In genomic region chr22:29603358-29604191, GRCh38 we compare ENCODE assay signal across 8 cellular contexts. TPM values are rescaled to one million over a fixed set of nuclear protein-coding genes. Genes with fewer than 3 reads are reported as not detected.
DNase-seq lines count a peak whose midpoint lies in the region; ATAC-seq and TF ChIP-seq lines count a peak whose summit lies in the region.

TSS of gene NF2 (plus strand) at chr22:29603633. CDS start at chr22:29603999, 366 bp downstream.

- H3K36me3 ChIP-seq in BE2C (peaks cover 5% of the 10 kb centered on the region; the same call in 1 of the 2 replicates), kidney epithelial cell (ENCODE audit: control insufficient read depth, insufficient read depth, low read length) (no peaks in the 10 kb centered on the region)

- H3K4me3 Mint-ChIP-seq in activated CD4-positive, alpha-beta T cell treated with anti-CD3 and anti-CD28 coated beads for 36 hours, result peak within 1 kb of the TSS; percentile 92

- intact Hi-C loops in activated CD4-positive, alpha-beta T cell treated with anti-CD3 and anti-CD28 coated beads for 36 hours (cut with DNase I, micrococcal nuclease), result loop anchor here (1.0 to 10.0 kb wide), 15 partner anchors 19 to 1364 kb away; partner anchors contain the start of genes ASCC2 (in 2 of the 2), AP1B1 (in 1 of the 2), MORC2 (in 1 of the 2) and MTMR3 (in 1 of the 2)

- peaks cover 29% of the 10 kb centered on the region for H3K4me1 Mint-ChIP-seq in activated CD4-positive, alpha-beta T cell treated with anti-CD3 and anti-CD28 coated beads for 36 hours

- DNase-seq in BE2C (peak; percentile 99), GM19238 (ENCODE audit: insufficient read length, low spot score) (peak; percentile 98), NCI-H524 (lab: John Stamatoyannopoulos, UW) (peak; percentile 99 to 100), choroid plexus epithelial cell (ENCODE audit: low read depth) (peak; percentile 100), kidney epithelial cell (ENCODE audit: low read depth) (peak; percentile 97)
- DNase-seq in activated CD4-positive, alpha-beta T cell treated with anti-CD3 and anti-CD28 coated beads for 36 hours, result peak; percentile 99
- peak; percentile 97 to 98 for DNase-seq in stimulated activated CD4-positive, alpha-beta T cell treated with anti-CD3 and anti-CD28 coated beads, Interleukin-15, amount 100 ng/mL, for 48 hours (ENCODE audit: low read depth in 2 of 2)

- H3K27me3 ChIP-seq in BE2C, result no peaks in the 10 kb centered on the region
- H3K27me3 ChIP-seq in kidney epithelial cell (ENCODE audit: control insufficient read depth, insufficient read depth, low read length), result no peaks in the 10 kb centered on the region

- H3K4me3 ChIP-seq in BE2C (ENCODE audit: low read depth, low read length), result peak within 1 kb of the TSS; percentile 99
- peak within 1 kb of the TSS; percentile 88 for H3K4me3 ChIP-seq in choroid plexus epithelial cell (ENCODE audit: low read depth, low read length)
- H3K4me3 ChIP-seq in kidney epithelial cell (ENCODE audit: low read depth, low read length), result peak within 1 kb of the TSS; percentile 97

- POLR2A ChIA-PET in activated CD4-positive, alpha-beta T cell treated with anti-CD3 and anti-CD28 coated beads for 36 hours (lab: Charles Lee), result interaction anchor here (0.6 to 1.8 kb wide), 4 partner anchors 12 to 543 kb away, joined by 3 to 9 read pairs (median 4); partner anchors contain the start of gene THOC5

- H3K9me3 ChIP-seq in BE2C, result no peaks in the 10 kb centered on the region

- CTCF ChIA-PET in activated CD4-positive, alpha-beta T cell treated with anti-CD3 and anti-CD28 coated beads for 36 hours (lab: Charles Lee), result interaction anchor here (0.6 to 5.1 kb wide), 8 partner anchors 15 to 313 kb away, joined by 3 to 44 read pairs (median 4); partner anchors contain the start of gene MTMR3

- no peaks in the 10 kb centered on the region for H3K27me3 Mint-ChIP-seq in activated CD4-positive, alpha-beta T cell treated with anti-CD3 and anti-CD28 coated beads for 36 hours

- peaks cover 1% of the 10 kb centered on the region for H3K36me3 Mint-ChIP-seq in activated CD4-positive, alpha-beta T cell treated with anti-CD3 and anti-CD28 coated beads for 36 hours (ENCODE audit: low read depth)

- H3K27ac Mint-ChIP-seq in activated CD4-positive, alpha-beta T cell treated with anti-CD3 and anti-CD28 coated beads for 36 hours, result peak within 1 kb of the TSS; percentile 97

- H3K4me1 ChIP-seq in BE2C, result no peaks in the 10 kb centered on the region

- no peaks in the 10 kb centered on the region for H3K9me3 Mint-ChIP-seq in activated CD4-positive, alpha-beta T cell treated with anti-CD3 and anti-CD28 coated beads for 36 hours (ENCODE audit: low read depth)

- TF ChIP-seq CTCF in BE2C (IDR thresholded peaks at IDR 0.05; ENCODE audit: low read depth, low read length) (no peak), choroid plexus epithelial cell (conservative IDR thresholded peaks at IDR 0.05; ENCODE audit: low read depth, low read length) (no peak), kidney epithelial cell (IDR thresholded peaks at IDR 0.05; ENCODE audit: insufficient read depth, low read length, poor library complexity, severe bottlenecking) (no peak)

- peak; percentile 94 for ATAC-seq in HG03442 (IDR thresholded peaks at IDR 0.05; ENCODE audit: unreplicated experiment)
- peak; percentile 97 for ATAC-seq in activated CD4-positive, alpha-beta T cell treated with anti-CD3 and anti-CD28 coated beads for 36 hours

RNA-seq across cellular contexts. Expression of gene NF2, which starts in this region (rescaled TPM):
- polyA plus RNA-seq in BE2C (2012; ENCODE audit: insufficient read depth, insufficient read length, low read depth), result 12.4 TPM
- total RNA-seq in activated CD4-positive, alpha-beta T cell treated with anti-CD3 and anti-CD28 coated beads for 36 hours, result 10 to 100 TPM; 40.2 to 43.1 TPM
- total RNA-seq in kidney epithelial cell, result 110 and 111 TPM in 2 replicates

Comparison
In these comparisons a context has a peak if more than half of its experiments do, and no peak if none do; other contexts are left out.
1. Peak in every context shown above with its lines: DNase-seq, ATAC-seq and H3K4me3 ChIP-seq.